Comparison of ENCODE assay signal across 12 cellular contexts in the genomic region with DNA sequence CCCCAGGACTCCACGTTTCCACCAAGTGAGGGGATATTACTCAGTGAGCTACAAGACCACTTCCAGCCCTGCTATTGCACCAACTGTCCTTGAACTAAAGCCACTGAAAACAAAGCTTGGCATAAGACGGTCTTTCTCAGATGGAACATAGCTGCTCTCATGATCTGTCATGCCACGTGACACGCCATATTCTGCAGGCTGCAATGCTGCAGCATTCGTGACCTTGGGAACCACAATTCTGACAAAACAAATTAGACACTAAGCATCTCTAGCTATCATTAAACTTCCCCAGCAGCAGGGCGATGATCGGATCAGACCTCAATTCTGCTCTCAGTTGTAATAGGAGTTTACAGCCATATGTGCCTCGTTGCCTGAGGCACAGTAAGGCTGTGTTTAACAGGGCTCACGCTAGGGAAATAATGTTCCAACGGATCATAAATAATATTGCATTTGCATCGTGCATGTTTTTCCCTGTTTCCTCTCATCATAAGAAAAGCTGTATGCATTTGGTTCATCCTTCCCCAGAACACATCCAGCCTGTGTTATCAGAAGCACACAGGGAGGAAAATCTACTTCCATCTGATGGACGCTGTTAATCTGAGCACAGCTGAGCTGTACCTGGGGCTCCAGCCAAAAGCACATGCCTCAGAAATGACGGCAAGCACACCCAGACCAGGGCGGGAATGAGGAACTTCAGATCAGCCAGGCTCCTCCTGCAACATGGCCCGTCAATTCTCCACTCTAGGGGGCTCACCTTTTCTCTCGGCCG. TPM values are rescaled to one million over a fixed set of nuclear protein-coding genes. Genes with fewer than 3 reads are reported as not detected.
DNase-seq lines count a peak whose midpoint lies in the region; ATAC-seq, FAIRE-seq and TF ChIP-seq lines count a peak whose summit lies in the region.
"Had no signal": no experiment of that assay in that cellular context is flagged by ENCODE, and none has a peak within 500 bp of the region (broad histone marks: within the 10 kb centered on the region; RNA-seq: fewer than 3 reads in every experiment).

No MANE protein-coding gene starts in this region.

- H3K27ac ChIP-seq in heart right ventricle (no peak overlapping the region), WERI-Rb-1 (peak overlapping the region; percentile 49), hepatocyte (no peak overlapping the region), esophagus muscularis mucosa (replicated peaks in 1 of 4) (no peak overlapping the region)

- no peaks in the 10 kb centered on the region for H3K9me3 ChIP-seq in heart right ventricle
- no peaks in the 10 kb centered on the region for H3K9me3 ChIP-seq in WERI-Rb-1 (ENCODE audit: severe bottlenecking)
- H3K9me3 ChIP-seq in hepatocyte (ENCODE audit: low read depth), result no peaks in the 10 kb centered on the region
- H3K9me3 ChIP-seq in esophagus muscularis mucosa, result no peaks in the 10 kb centered on the region

- H3K36me3 ChIP-seq in heart right ventricle (no peaks in the 10 kb centered on the region), WERI-Rb-1 (no peaks in the 10 kb centered on the region), hepatocyte (replicated peaks; ENCODE audit: insufficient read depth, low read depth) (no peaks in the 10 kb centered on the region), esophagus muscularis mucosa (no peaks in the 10 kb centered on the region)

- no peak for TF ChIP-seq POLR2A in esophagus muscularis mucosa (IDR thresholded peaks at IDR 0.05; ENCODE audit: low read depth)

- no peak for TF ChIP-seq CTCF in heart right ventricle (IDR thresholded peaks at IDR 0.05)
- no peak for TF ChIP-seq CTCF in WERI-Rb-1 (IDR thresholded peaks at IDR 0.05; ENCODE audit: low read depth, low read length)
- TF ChIP-seq CTCF in hepatocyte (IDR thresholded peaks at IDR 0.05; ENCODE audit: poor library complexity), result no peak
- no peak for TF ChIP-seq CTCF in esophagus muscularis mucosa (IDR thresholded peaks at IDR 0.05)

- WGBS in heart right ventricle, 2 donors, result 57 to 69% methylated on average over 17 of the region's 17 CpGs
- 57% methylated on average over 17 of the region's 17 CpGs for WGBS in hepatocyte (ENCODE audit: low lambda C conversion rate, missing lambda C conversion rate)
- WGBS in esophagus muscularis mucosa, result 39% methylated on average over 17 of the region's 17 CpGs

- no peaks in the 10 kb centered on the region for H4K20me1 ChIP-seq in hepatocyte (ENCODE audit: insufficient read depth, poor library complexity, severe bottlenecking)

- H3K4me1 ChIP-seq in heart right ventricle (peaks cover 0 to 3% (median 0%) of the 10 kb centered on the region in 9 donors), hepatocyte (ENCODE audit: insufficient read depth) (no peaks in the 10 kb centered on the region), esophagus muscularis mucosa (peaks cover 0 to 12% (median 3%) of the 10 kb centered on the region in 4 donors)

- H3K4me2 ChIP-seq in hepatocyte, result no peak overlapping the region

- ATAC-seq in heart right ventricle, result peak in 5 of 8 donors; percentile 42 to 86 (median 62)
- ATAC-seq in Right ventricle myocardium inferior, result no peak
- ATAC-seq: activated CD8-positive, alpha-beta memory T cell treated with anti-CD3 and anti-CD28 coated beads, Interleukin-2, amount 10 ng/mL, durations not matched to agents 7 days and 5 days had no signal

- H3K9me2 ChIP-seq in hepatocyte (replicated peaks; ENCODE audit: insufficient read depth), result no peaks in the 10 kb centered on the region

- H3K4me3 ChIP-seq in heart right ventricle (no peak overlapping the region), WERI-Rb-1 (ENCODE audit: low read depth, low read length) (peak overlapping the region; percentile 32), hepatocyte (no peak overlapping the region), esophagus muscularis mucosa (no peak overlapping the region)

- peaks cover 0 to 44% (median 18%) of the 10 kb centered on the region in 7 donors for H3K27me3 ChIP-seq in heart right ventricle
- no peaks in the 10 kb centered on the region for H3K27me3 ChIP-seq in WERI-Rb-1 (ENCODE audit: insufficient read depth, low read depth, severe bottlenecking)
- H3K27me3 ChIP-seq in hepatocyte, result no peaks in the 10 kb centered on the region
- peaks cover 0 to 56% (median 0%) of the 10 kb centered on the region in 4 donors for H3K27me3 ChIP-seq in esophagus muscularis mucosa

- DNase-seq in heart right ventricle (no peak), Right ventricle myocardium inferior (ENCODE audit: missing footprints) (no peak), WERI-Rb-1 (peak; percentile 60), hepatocyte (ENCODE audit: low spot score) (peak; percentile 49), SHP77 (lab: John Stamatoyannopoulos, UW) (no peak), esophagus muscularis mucosa (ENCODE audit: extremely low spot score) (no peak), globus pallidus (ENCODE audit: low spot score) (no peak), frontal cortex (ENCODE audit: low spot score in 2 of 2) (no peak)
- DNase-seq: activated CD8-positive, alpha-beta memory T cell treated with anti-CD3 and anti-CD28 coated beads, Interleukin-2, amount 10 ng/mL, durations not matched to agents 7 days and 5 days; NCI-H510A had no signal

- intact Hi-C loops in heart right ventricle (cut with DNase I), result loop anchor here in 1 of 10 donors (10.0 kb wide), 1 partner anchor 880 kb away; no protein-coding TSS in a partner anchor
- intact Hi-C loops in Right ventricle myocardium inferior (cut with DNase I), result no loop called here
- intact Hi-C loops in esophagus muscularis mucosa (cut with DNase I), result no loop called here

- no peaks in the 10 kb centered on the region for H3K79me2 ChIP-seq in hepatocyte

- no peak overlapping the region for H2AFZ ChIP-seq in hepatocyte

- no peak for FAIRE-seq in frontal cortex (lab: Jason Lieb, UNC)

- TF ChIP-seq EP300 in esophagus muscularis mucosa (IDR thresholded peaks at IDR 0.05), result no peak

RNA-seq across cellular contexts. Expression of gene CNPY1, which starts 38.6 kb away (rescaled TPM):
- total RNA-seq in heart right ventricle (not detected), Right ventricle myocardium inferior (not detected), hepatocyte (not detected in 2 replicates), esophagus muscularis mucosa (not detected), frontal cortex (under 0.01 TPM)
- polyA plus RNA-seq in heart right ventricle (not detected), hepatocyte (not detected in 2 replicates)
- total RNA-seq: activated CD8-positive, alpha-beta memory T cell treated with anti-CD3 and anti-CD28 coated beads, Interleukin-2, amount 10 ng/mL, durations not matched to agents 7 days and 5 days; mucosa of gallbladder; T-helper 1 cell treated with Interleukin-12 subunit alpha and Interleukin-12 subunit beta and Interleukin-4 antibody, amounts not matched to agents 30 ng/mL and 1 ng/mL, for 36 hours had no signal

RNA-seq across cellular contexts. Expression of gene RBM33, which starts 59.5 kb away (rescaled TPM):
- total RNA-seq in heart right ventricle (10 to 100 TPM; 30.5 to 44.6 (median 36.0) TPM), Right ventricle myocardium inferior (36.1 TPM), hepatocyte (18.3 and 24.8 TPM in 2 replicates), esophagus muscularis mucosa (10 to 100 TPM; 27.0 to 34.5 (median 32.6) TPM), frontal cortex (44.4 TPM)
- polyA plus RNA-seq in heart right ventricle (10 to 100 TPM in 1 of 2 donors, 1 to 10 TPM in 1; 9.5 to 25.8 TPM), hepatocyte (40.8 and 42.7 TPM in 2 replicates)

Comparison
In these comparisons a context has a peak if more than half of its experiments do, and no peak if none do; other contexts are left out.
1. DNase-seq: peak in WERI-Rb-1 (single experiment) and hepatocyte (single experiment); none in heart right ventricle (0 of 2), Right ventricle myocardium inferior (single experiment), SHP77 (0 of 2), esophagus muscularis mucosa (single experiment), globus pallidus (single experiment) and frontal cortex (0 of 2).